ENCODE assay signal across 8 cellular contexts in the genomic region with DNA sequence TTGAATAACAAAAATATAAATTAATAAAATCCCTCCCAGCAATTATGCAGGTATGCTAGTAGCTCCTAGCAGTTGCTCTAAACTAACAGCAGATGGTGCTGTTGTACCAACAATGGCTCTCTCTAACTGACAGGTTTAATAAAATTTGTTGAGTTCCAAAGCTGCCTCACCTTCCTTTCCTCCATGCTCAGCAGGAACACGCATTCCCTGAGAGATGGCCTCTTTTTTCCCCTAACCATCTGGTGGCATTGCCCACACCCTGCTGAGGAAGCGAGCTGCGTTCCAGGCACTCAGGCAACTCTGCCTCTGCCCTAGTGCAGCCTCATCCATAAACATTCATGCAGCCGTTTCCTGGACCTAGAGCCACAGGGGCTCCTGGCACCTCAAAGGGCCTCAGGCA.
DNase-seq lines count a peak whose midpoint lies in the region; ATAC-seq and TF ChIP-seq lines count a peak whose summit lies in the region.

No MANE protein-coding gene starts in this region.

- H3K27ac Mint-ChIP-seq in endodermal cell (no peak overlapping the region), memory B cell (no peak overlapping the region)
- H3K27ac Mint-ChIP-seq in activated CD4-positive, alpha-beta memory T cell treated with anti-CD3 and anti-CD28 coated beads for 36 hours: no peak overlapping the region

- TF ChIP-seq CTCF in MM.1S (IDR thresholded peaks at IDR 0.05; ENCODE audit: low read length) (peak; percentile 82), SK-N-SH (IDR thresholded peaks at IDR 0.05) (peak; percentile 93), endodermal cell (conservative IDR thresholded peaks at IDR 0.05) (peak; percentile 98)

- 53% methylated on average over 4 of the region's 4 CpGs for WGBS in SK-N-SH (ENCODE audit: low lambda C conversion rate)
- 13 to 23% methylated on average over 3 to 4 of the region's 4 CpGs for WGBS in endodermal cell (ENCODE audit: insufficient coverage in 1 of 2, insufficient read length in 1 of 2), 2 experiments

- H3K9me3 Mint-ChIP-seq in endodermal cell (no peaks in the 10 kb centered on the region), memory B cell (no peaks in the 10 kb centered on the region)
- H3K9me3 Mint-ChIP-seq in activated CD4-positive, alpha-beta memory T cell treated with anti-CD3 and anti-CD28 coated beads for 36 hours: no peaks in the 10 kb centered on the region

- H3K36me3 ChIP-seq in MM.1S (replicated peaks; ENCODE audit: insufficient read depth, low read length) (no peaks in the 10 kb centered on the region), SK-N-SH (replicated peaks in 1 of 2; ENCODE audit: control insufficient read depth in 1 of 2, insufficient read depth in 2 of 2, low read length in 1 of 2) (no peaks in the 10 kb centered on the region), endodermal cell (ENCODE audit: control insufficient read depth, insufficient read depth, low read length) (no peaks in the 10 kb centered on the region)

- H3K4me1 Mint-ChIP-seq in endodermal cell (peaks cover 15% of the 10 kb centered on the region), memory B cell (peaks cover 3% of the 10 kb centered on the region)
- H3K4me1 Mint-ChIP-seq in activated CD4-positive, alpha-beta memory T cell treated with anti-CD3 and anti-CD28 coated beads for 36 hours (ENCODE audit: low read depth): no peaks in the 10 kb centered on the region

- CTCF ChIA-PET in SK-N-SH (lab: Yijun Ruan, JAX): interaction anchor here (0.5 to 12.7 kb wide), 58 partner anchors 10 to 710 kb away, joined by 3 to 407 read pairs (median 4); partner anchors contain the start of genes HNRNPA0, KLHL3 and PKD2L2
- CTCF ChIA-PET in activated CD4-positive, alpha-beta memory T cell treated with anti-CD3 and anti-CD28 coated beads for 36 hours (lab: Charles Lee): interaction anchor here (0.6 to 5.5 kb wide), 33 partner anchors 10 to 504 kb away, joined by 3 to 118 read pairs (median 5); partner anchors contain the start of gene KLHL3

- DNase-seq in DMS 273 treated with DMSO at 0.1 percent for 48 hours (lab: John Stamatoyannopoulos, UW): peak; percentile 46
- peak; percentile 60 for DNase-seq in MM.1S
- peak; percentile 75 for DNase-seq in SK-N-SH
- DNase-seq in endodermal cell: peak; percentile 77
- peak; percentile 17 to 29 for DNase-seq in memory B cell (ENCODE audit: low spot score in 2 of 2)
- no peak for DNase-seq in activated CD4-positive, alpha-beta memory T cell treated with anti-CD3 and anti-CD28 coated beads for 36 hours

- H3K27me3 ChIP-seq in MM.1S (replicated peaks; ENCODE audit: insufficient read depth, low read length) (no peaks in the 10 kb centered on the region), SK-N-SH (ENCODE audit: insufficient read depth) (no peaks in the 10 kb centered on the region), endodermal cell (ENCODE audit: control insufficient read depth, insufficient read depth, low read length, poor library complexity, severe bottlenecking) (no peaks in the 10 kb centered on the region)

- H3K4me1 ChIP-seq in MM.1S (ENCODE audit: low read length): no peaks in the 10 kb centered on the region
- peaks cover 0 to 3% of the 10 kb centered on the region in 2 experiments; a peak in 1 of 4 replicates for H3K4me1 ChIP-seq in SK-N-SH (ENCODE audit: control insufficient read depth in 1 of 2, insufficient read depth in 2 of 2, low read depth in 1 of 2, low read length in 1 of 2)
- peaks cover 3% of the 10 kb centered on the region for H3K4me1 ChIP-seq in endodermal cell (ENCODE audit: control insufficient read depth, insufficient read depth, low read length)

- H3K36me3 Mint-ChIP-seq in endodermal cell (ENCODE audit: low read depth) (peaks cover 10% of the 10 kb centered on the region), memory B cell (no peaks in the 10 kb centered on the region)
- H3K36me3 Mint-ChIP-seq in activated CD4-positive, alpha-beta memory T cell treated with anti-CD3 and anti-CD28 coated beads for 36 hours: no peaks in the 10 kb centered on the region

- ATAC-seq in GM19468 (IDR thresholded peaks at IDR 0.05; ENCODE audit: extremely low read depth, unreplicated experiment) (peak; percentile 68), memory B cell (ENCODE audit: low read depth) (peak; percentile 71), GM21528 (IDR thresholded peaks at IDR 0.05; ENCODE audit: low FRiP score, unreplicated experiment) (no peak)

- TF ChIP-seq RAD21 in SK-N-SH (IDR thresholded peaks at IDR 0.05; ENCODE audit: low read length): peak; percentile 96

- no peak overlapping the region for H2AFZ ChIP-seq in MM.1S (ENCODE audit: low read length)
- H2AFZ ChIP-seq in SK-N-SH (ENCODE audit: low read depth): no peak overlapping the region

- intact Hi-C loops in activated CD4-positive, alpha-beta memory T cell treated with anti-CD3 and anti-CD28 coated beads for 36 hours (cut with micrococcal nuclease): loop anchor here (1.0 to 5.0 kb wide), 3 partner anchors 114 to 503 kb away; no protein-coding TSS in a partner anchor

- no peaks in the 10 kb centered on the region for H4K20me1 ChIP-seq in MM.1S (ENCODE audit: insufficient read depth, low read length)
- no peaks in the 10 kb centered on the region for H4K20me1 ChIP-seq in SK-N-SH (ENCODE audit: insufficient read depth)

- H3K9me2 ChIP-seq in MM.1S (replicated peaks; ENCODE audit: insufficient read depth, low read length) (no peaks in the 10 kb centered on the region), SK-N-SH (no peaks in the 10 kb centered on the region)

- H3K9ac ChIP-seq in MM.1S (ENCODE audit: low read length): no peak overlapping the region
- H3K9ac ChIP-seq in SK-N-SH: no peak overlapping the region
- H3K9ac ChIP-seq in endodermal cell (ENCODE audit: extremely low read depth, low read length, poor library complexity, severe bottlenecking): no peak overlapping the region

- H3K4me3 ChIP-seq in MM.1S (ENCODE audit: low read length) (no peak overlapping the region), SK-N-SH (ENCODE audit: low read depth in 2 of 2, low read length in 1 of 2) (peak overlapping the region in 1 of 2 experiments; percentile 45; a peak in 1 of 4 replicates), endodermal cell (ENCODE audit: low read length) (no peak overlapping the region)

- H3K27ac ChIP-seq in MM.1S (ENCODE audit: low read length) (no peak overlapping the region), SK-N-SH (ENCODE audit: low read depth in 2 of 2, low read length in 1 of 2) (no peak overlapping the region), endodermal cell (ENCODE audit: low read depth, low read length) (no peak overlapping the region)

- H3K9me3 ChIP-seq in MM.1S (replicated peaks; ENCODE audit: insufficient read depth, low read length): no peaks in the 10 kb centered on the region
- no peaks in the 10 kb centered on the region for H3K9me3 ChIP-seq in SK-N-SH
- H3K9me3 ChIP-seq in endodermal cell (ENCODE audit: control insufficient read depth, low read length): no peaks in the 10 kb centered on the region

- H3K4me2 ChIP-seq in MM.1S (ENCODE audit: low read depth, low read length): no peak overlapping the region
- H3K4me2 ChIP-seq in SK-N-SH: no peak overlapping the region

- H3K27me3 Mint-ChIP-seq in endodermal cell (ENCODE audit: insufficient read depth) (no peaks in the 10 kb centered on the region), memory B cell (no peaks in the 10 kb centered on the region)
- no peaks in the 10 kb centered on the region for H3K27me3 Mint-ChIP-seq in activated CD4-positive, alpha-beta memory T cell treated with anti-CD3 and anti-CD28 coated beads for 36 hours

- H3K79me2 ChIP-seq in MM.1S (ENCODE audit: low read length) (no peaks in the 10 kb centered on the region), SK-N-SH (ENCODE audit: insufficient read depth) (no peaks in the 10 kb centered on the region)

- H3F3A ChIP-seq in MM.1S (ENCODE audit: insufficient read depth, low read length) (no peaks in the 10 kb centered on the region), SK-N-SH (replicated peaks; ENCODE audit: insufficient read depth) (no peaks in the 10 kb centered on the region)

- POLR2A ChIA-PET in SK-N-SH (lab: Yijun Ruan, JAX): interaction anchor here (1.2 to 1.8 kb wide), 2 partner anchors 113 to 124 kb away, joined by 6 to 7 read pairs; partner anchors contain the start of gene HNRNPA0
- POLR2A ChIA-PET in activated CD4-positive, alpha-beta memory T cell treated with anti-CD3 and anti-CD28 coated beads for 36 hours (lab: Charles Lee): interaction anchor here (0.6 to 1.2 kb wide), 2 partner anchors 112 to 446 kb away, joined by 3 to 5 read pairs; no protein-coding TSS in a partner anchor

- TF ChIP-seq EP300 in SK-N-SH (IDR thresholded peaks at IDR 0.05; ENCODE audit: borderline replicate concordance in 1 of 2, low read depth in 1 of 2, low read length in 1 of 2): no peak

- H3K4me3 Mint-ChIP-seq in endodermal cell (no peak overlapping the region), memory B cell (no peak overlapping the region)
- no peak overlapping the region for H3K4me3 Mint-ChIP-seq in activated CD4-positive, alpha-beta memory T cell treated with anti-CD3 and anti-CD28 coated beads for 36 hours

TF ChIP-seq in SK-N-SH, 30 proteins besides CTCF, POLR2A, EP300 and RAD21 (continues in another document):
- TF ChIP-seq, protein P1, sequence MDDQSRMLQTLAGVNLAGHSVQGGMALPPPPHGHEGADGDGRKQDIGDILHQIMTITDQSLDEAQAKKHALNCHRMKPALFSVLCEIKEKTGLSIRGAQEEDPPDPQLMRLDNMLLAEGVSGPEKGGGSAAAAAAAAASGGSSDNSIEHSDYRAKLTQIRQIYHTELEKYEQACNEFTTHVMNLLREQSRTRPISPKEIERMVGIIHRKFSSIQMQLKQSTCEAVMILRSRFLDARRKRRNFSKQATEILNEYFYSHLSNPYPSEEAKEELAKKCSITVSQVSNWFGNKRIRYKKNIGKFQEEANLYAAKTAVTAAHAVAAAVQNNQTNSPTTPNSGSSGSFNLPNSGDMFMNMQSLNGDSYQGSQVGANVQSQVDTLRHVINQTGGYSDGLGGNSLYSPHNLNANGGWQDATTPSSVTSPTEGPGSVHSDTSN (IDR thresholded peaks at IDR 0.05): peak; percentile 63; the same call in 1 of the 2 replicates
- peak; percentile 82 for TF ChIP-seq SMC3 (IDR thresholded peaks at IDR 0.05; ENCODE audit: low read depth, low read length)
